33 cellular contexts compared by ENCODE assay signal in the genomic region with DNA sequence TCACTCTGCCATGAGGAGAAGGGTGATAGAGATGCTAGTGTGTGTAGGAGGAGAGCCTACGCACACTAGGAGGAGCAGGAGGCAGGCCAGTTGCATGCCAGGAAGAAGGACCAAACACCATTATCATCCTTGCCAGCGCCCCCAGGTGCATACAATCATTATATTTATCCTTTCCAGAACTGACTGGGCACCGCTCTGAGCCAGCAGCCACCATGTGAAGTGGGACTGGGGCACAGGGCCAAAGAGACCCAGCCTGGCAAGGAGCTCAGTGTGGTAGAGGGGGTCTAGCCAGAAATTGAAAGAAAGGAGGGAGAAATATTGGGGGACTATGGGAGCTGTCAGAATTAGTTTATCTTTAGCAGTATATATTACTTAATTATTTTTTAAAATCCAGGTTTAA. TPM values are rescaled to one million over a fixed set of nuclear protein-coding genes. Genes with fewer than 3 reads are reported as not detected.
"Had no signal": no experiment of that assay in that cellular context is flagged by ENCODE, and none has a peak within 500 bp of the region (broad histone marks: within the 10 kb centered on the region; RNA-seq: fewer than 3 reads in every experiment).

No MANE protein-coding gene starts in this region.

- H3K79me2 ChIP-seq: hepatocyte, parathyroid adenoma had no signal

- H3K4me3 Mint-ChIP-seq: mesothelial cell of epicardium; naive B cell; natural killer cell treated with Interleukin-12 subunit alpha and Interleukin-12 subunit beta and Interleukin-15 and Interleukin-18, amount 100 ng/mL, for 72 hours; neural progenitor cell; stimulated activated naive CD8-positive, alpha-beta T cell treated with anti-CD3 and anti-CD28 coated beads, Interleukin-15, amount 100 ng/mL, for 72 hours had no signal

- H3K36me3 Mint-ChIP-seq: mesothelial cell of epicardium; naive B cell; natural killer cell treated with Interleukin-12 subunit alpha and Interleukin-12 subunit beta and Interleukin-15 and Interleukin-18, amount 100 ng/mL, for 72 hours; neural progenitor cell had no signal

- H3K36me3 ChIP-seq: gastrocnemius medialis, heart left ventricle, neural progenitor cell, prostate gland, right atrium auricular region, suprapubic skin, transverse colon, vagina had no signal

- H3K27ac ChIP-seq: dorsolateral prefrontal cortex, gastrocnemius medialis, heart left ventricle, hepatocyte, neural progenitor cell, parathyroid adenoma, prostate gland, right atrium auricular region, suprapubic skin, transverse colon, vagina had no signal

- DNase-seq: dorsolateral prefrontal cortex; effector CD4-positive, alpha-beta T cell; foreskin fibroblast; gastrocnemius medialis; kidney; mesenchymal stem cell; mucosa of descending colon; naive B cell; stimulated activated CD4-positive, alpha-beta T cell treated with anti-CD3 and anti-CD28 coated beads, Interleukin-12 subunit alpha, Interleukin-12 subunit beta, amount 100 ng/mL, for 4 hours; stimulated activated CD4-positive, alpha-beta T cell treated with anti-CD3 and anti-CD28 coated beads, Interleukin-1b, Interleukin-23, amount 100 ng/mL, for 48 hours; stimulated activated CD4-positive, alpha-beta T cell treated with anti-CD3 and anti-CD28 coated beads, Interleukin-4, amount 100 ng/mL, for 1 hour; stimulated activated CD8-positive, alpha-beta memory T cell treated with anti-CD3 and anti-CD28 coated beads, Interleukin-4, amount 100 ng/mL, for 48 hours; stimulated activated naive CD4-positive, alpha-beta T cell; stimulated activated naive CD8-positive, alpha-beta T cell treated with anti-CD3 and anti-CD28 coated beads, Interleukin-15, amount 100 ng/mL, for 72 hours had no signal

- H2AFZ ChIP-seq: hepatocyte, neural progenitor cell, parathyroid adenoma had no signal

- H3K4me2 ChIP-seq: hepatocyte, neural progenitor cell, smooth muscle cell had no signal

- H3K4me3 ChIP-seq: dorsolateral prefrontal cortex, gastrocnemius medialis, heart left ventricle, hepatocyte, lung, mucosa of descending colon, neural progenitor cell, prostate gland, right atrium auricular region, smooth muscle cell, suprapubic skin, transverse colon, vagina had no signal

- H3K27me3 ChIP-seq: gastrocnemius medialis, hepatocyte, neural progenitor cell, right atrium auricular region, transverse colon, vagina had no signal

- H3K4me1 Mint-ChIP-seq: mesothelial cell of epicardium; naive B cell; neural progenitor cell; stimulated activated naive CD8-positive, alpha-beta T cell treated with anti-CD3 and anti-CD28 coated beads, Interleukin-15, amount 100 ng/mL, for 72 hours had no signal

- H3K27ac Mint-ChIP-seq: mesothelial cell of epicardium; natural killer cell treated with Interleukin-12 subunit alpha and Interleukin-12 subunit beta and Interleukin-15 and Interleukin-18, amount 100 ng/mL, for 72 hours; neural progenitor cell had no signal

- H3K9me3 Mint-ChIP-seq: stimulated activated naive CD8-positive, alpha-beta T cell treated with anti-CD3 and anti-CD28 coated beads, Interleukin-15, amount 100 ng/mL, for 72 hours had no signal

- H3K4me1 ChIP-seq: gastrocnemius medialis, heart left ventricle, neural progenitor cell, parathyroid adenoma, prostate gland, right atrium auricular region, suprapubic skin, transverse colon, vagina had no signal

- H3K9me3 ChIP-seq: gastrocnemius medialis, mucosa of descending colon, prostate gland, suprapubic skin, transverse colon, vagina had no signal

- H3K9ac ChIP-seq: neural progenitor cell, parathyroid adenoma had no signal

RNA-seq across cellular contexts. Expression of a gene that starts 8.3 kb away (rescaled TPM):
- total RNA-seq: gastrocnemius medialis; heart left ventricle; hepatocyte; kidney; left lobe of liver; liver; lung; mesothelial cell of epicardium; mucosa of descending colon; natural killer cell treated with Interleukin-12 subunit alpha and Interleukin-12 subunit beta and Interleukin-15 and Interleukin-18, amount 100 ng/mL, for 72 hours; osteoblast; prostate gland; right atrium auricular region; sciatic nerve; smooth muscle cell; suprapubic skin; transverse colon; ureter; vagina had no signal
- polyA plus RNA-seq: esophagus, heart left ventricle, hepatocyte, liver, lung, smooth muscle cell had no signal

RNA-seq across cellular contexts. Expression of a gene that starts 34.8 kb away (rescaled TPM):
- total RNA-seq: gastrocnemius medialis; heart left ventricle; kidney; left lobe of liver; liver; mesothelial cell of epicardium; natural killer cell treated with Interleukin-12 subunit alpha and Interleukin-12 subunit beta and Interleukin-15 and Interleukin-18, amount 100 ng/mL, for 72 hours; osteoblast; right atrium auricular region; sciatic nerve; smooth muscle cell; suprapubic skin; ureter; vagina had no signal
- polyA plus RNA-seq: esophagus, heart left ventricle, liver, lung, smooth muscle cell had no signal
